Comparison of ENCODE assay signal across 1 cellular context in genomic region chr10:104033966-104034365, GRCh38.
TF ChIP-seq lines count a peak whose summit lies in the region.

No MANE protein-coding gene starts in this region.

TF ChIP-seq in HEK293, 187 proteins besides CTCF, POLR2A, EP300 and RAD21 (continued from another document):
- TF ChIP-seq ZNF280C (tag by site-specific recombination; IDR thresholded peaks at IDR 0.05) (no peak), SETDB1 (IDR thresholded peaks at IDR 0.05; ENCODE audit: insufficient read length, low read length) (no peak), KLF8 (tag by site-specific recombination; IDR thresholded peaks at IDR 0.05) (no peak)
